Comparison of ENCODE assay signal across 1 cellular context in the genomic region with DNA sequence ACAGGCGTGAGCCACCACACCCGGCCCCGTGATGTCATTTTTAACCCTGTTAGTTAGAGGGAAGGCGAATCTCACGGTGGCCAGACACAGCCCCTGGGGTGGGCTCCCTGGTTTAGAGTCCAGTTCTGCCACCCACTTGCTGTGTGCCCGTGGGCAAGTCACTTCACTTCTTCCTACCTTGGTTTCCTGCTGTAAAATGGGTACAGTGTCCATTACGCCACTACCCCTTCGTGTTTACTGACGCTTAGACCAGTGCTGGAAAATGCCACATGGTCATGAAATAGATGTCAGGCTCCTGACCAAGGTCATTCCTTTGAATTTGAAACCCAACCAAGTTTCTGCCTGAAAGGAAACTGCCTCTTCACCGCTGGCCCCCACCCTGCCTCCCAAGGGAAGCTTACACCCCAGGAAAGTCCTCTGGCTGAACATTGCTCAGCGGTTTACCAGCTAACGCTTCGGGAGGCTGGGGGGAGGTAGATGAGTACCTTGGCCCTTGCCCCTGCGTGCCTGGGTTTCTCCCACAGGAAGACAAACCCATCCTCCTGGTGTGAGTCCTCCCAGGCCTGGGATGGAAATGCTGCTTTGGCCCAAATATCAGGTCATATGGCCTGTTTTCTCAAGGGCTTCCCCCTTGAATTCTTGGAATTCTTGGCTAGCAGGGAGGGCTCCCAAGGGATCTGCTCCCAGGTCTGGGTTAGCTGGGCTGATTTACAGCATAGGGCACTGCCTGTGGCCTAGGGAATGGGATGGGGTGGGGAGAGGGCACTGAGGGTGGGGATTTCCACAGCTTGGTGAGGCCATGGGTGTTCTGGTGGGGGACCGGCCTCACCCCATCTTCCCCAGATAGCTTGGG.
A peak's percentile ranks its signal among the peaks of the same experiment; 100 is the strongest.
TF ChIP-seq lines count a peak whose summit lies in the region.

No MANE protein-coding gene starts in this region.

TF ChIP-seq in H1, 55 proteins besides CTCF, POLR2A, EP300 and RAD21 (continued from another document):
- TF ChIP-seq, protein P1, sequence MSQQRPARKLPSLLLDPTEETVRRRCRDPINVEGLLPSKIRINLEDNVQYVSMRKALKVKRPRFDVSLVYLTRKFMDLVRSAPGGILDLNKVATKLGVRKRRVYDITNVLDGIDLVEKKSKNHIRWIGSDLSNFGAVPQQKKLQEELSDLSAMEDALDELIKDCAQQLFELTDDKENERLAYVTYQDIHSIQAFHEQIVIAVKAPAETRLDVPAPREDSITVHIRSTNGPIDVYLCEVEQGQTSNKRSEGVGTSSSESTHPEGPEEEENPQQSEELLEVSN (IDR thresholded peaks at IDR 0.05) = peak; percentile 26
- TF ChIP-seq RFX5 (IDR thresholded peaks at IDR 0.05; ENCODE audit: borderline replicate concordance, low read depth, low read length) (no peak), TEAD4 (IDR thresholded peaks at IDR 0.05; ENCODE audit: low read depth, low read length) (peak; percentile 99), HDAC2 (IDR thresholded peaks at IDR 0.05; ENCODE audit: borderline replicate concordance in 1 of 2, low read depth in 2 of 2, low read length in 2 of 2) (peak; percentile 59 to 62; a peak in 2 of 4 replicates), ASH2L (IDR thresholded peaks at IDR 0.05; ENCODE audit: low read length) (peak; percentile 47), TAF7 (optimal IDR thresholded peaks at IDR 0.05; ENCODE audit: borderline replicate concordance, low read depth, low read length) (no peak), RXRA (IDR thresholded peaks at IDR 0.05; ENCODE audit: insufficient read depth, low read depth, low read length) (no peak), BACH1 (IDR thresholded peaks at IDR 0.05; ENCODE audit: low read length) (peak; percentile 18; the same call in 1 of the 2 replicates), SUZ12 (IDR thresholded peaks at IDR 0.05; ENCODE audit: low read length) (no peak), EGR1 (IDR thresholded peaks at IDR 0.05; ENCODE audit: borderline replicate concordance, low read depth, low read length) (no peak), RNF2 (IDR thresholded peaks at IDR 0.05; ENCODE audit: borderline replicate concordance, low read depth, low read length, missing control alignments, poor library complexity, severe bottlenecking) (no peak)
- TF ChIP-seq, protein P2, sequence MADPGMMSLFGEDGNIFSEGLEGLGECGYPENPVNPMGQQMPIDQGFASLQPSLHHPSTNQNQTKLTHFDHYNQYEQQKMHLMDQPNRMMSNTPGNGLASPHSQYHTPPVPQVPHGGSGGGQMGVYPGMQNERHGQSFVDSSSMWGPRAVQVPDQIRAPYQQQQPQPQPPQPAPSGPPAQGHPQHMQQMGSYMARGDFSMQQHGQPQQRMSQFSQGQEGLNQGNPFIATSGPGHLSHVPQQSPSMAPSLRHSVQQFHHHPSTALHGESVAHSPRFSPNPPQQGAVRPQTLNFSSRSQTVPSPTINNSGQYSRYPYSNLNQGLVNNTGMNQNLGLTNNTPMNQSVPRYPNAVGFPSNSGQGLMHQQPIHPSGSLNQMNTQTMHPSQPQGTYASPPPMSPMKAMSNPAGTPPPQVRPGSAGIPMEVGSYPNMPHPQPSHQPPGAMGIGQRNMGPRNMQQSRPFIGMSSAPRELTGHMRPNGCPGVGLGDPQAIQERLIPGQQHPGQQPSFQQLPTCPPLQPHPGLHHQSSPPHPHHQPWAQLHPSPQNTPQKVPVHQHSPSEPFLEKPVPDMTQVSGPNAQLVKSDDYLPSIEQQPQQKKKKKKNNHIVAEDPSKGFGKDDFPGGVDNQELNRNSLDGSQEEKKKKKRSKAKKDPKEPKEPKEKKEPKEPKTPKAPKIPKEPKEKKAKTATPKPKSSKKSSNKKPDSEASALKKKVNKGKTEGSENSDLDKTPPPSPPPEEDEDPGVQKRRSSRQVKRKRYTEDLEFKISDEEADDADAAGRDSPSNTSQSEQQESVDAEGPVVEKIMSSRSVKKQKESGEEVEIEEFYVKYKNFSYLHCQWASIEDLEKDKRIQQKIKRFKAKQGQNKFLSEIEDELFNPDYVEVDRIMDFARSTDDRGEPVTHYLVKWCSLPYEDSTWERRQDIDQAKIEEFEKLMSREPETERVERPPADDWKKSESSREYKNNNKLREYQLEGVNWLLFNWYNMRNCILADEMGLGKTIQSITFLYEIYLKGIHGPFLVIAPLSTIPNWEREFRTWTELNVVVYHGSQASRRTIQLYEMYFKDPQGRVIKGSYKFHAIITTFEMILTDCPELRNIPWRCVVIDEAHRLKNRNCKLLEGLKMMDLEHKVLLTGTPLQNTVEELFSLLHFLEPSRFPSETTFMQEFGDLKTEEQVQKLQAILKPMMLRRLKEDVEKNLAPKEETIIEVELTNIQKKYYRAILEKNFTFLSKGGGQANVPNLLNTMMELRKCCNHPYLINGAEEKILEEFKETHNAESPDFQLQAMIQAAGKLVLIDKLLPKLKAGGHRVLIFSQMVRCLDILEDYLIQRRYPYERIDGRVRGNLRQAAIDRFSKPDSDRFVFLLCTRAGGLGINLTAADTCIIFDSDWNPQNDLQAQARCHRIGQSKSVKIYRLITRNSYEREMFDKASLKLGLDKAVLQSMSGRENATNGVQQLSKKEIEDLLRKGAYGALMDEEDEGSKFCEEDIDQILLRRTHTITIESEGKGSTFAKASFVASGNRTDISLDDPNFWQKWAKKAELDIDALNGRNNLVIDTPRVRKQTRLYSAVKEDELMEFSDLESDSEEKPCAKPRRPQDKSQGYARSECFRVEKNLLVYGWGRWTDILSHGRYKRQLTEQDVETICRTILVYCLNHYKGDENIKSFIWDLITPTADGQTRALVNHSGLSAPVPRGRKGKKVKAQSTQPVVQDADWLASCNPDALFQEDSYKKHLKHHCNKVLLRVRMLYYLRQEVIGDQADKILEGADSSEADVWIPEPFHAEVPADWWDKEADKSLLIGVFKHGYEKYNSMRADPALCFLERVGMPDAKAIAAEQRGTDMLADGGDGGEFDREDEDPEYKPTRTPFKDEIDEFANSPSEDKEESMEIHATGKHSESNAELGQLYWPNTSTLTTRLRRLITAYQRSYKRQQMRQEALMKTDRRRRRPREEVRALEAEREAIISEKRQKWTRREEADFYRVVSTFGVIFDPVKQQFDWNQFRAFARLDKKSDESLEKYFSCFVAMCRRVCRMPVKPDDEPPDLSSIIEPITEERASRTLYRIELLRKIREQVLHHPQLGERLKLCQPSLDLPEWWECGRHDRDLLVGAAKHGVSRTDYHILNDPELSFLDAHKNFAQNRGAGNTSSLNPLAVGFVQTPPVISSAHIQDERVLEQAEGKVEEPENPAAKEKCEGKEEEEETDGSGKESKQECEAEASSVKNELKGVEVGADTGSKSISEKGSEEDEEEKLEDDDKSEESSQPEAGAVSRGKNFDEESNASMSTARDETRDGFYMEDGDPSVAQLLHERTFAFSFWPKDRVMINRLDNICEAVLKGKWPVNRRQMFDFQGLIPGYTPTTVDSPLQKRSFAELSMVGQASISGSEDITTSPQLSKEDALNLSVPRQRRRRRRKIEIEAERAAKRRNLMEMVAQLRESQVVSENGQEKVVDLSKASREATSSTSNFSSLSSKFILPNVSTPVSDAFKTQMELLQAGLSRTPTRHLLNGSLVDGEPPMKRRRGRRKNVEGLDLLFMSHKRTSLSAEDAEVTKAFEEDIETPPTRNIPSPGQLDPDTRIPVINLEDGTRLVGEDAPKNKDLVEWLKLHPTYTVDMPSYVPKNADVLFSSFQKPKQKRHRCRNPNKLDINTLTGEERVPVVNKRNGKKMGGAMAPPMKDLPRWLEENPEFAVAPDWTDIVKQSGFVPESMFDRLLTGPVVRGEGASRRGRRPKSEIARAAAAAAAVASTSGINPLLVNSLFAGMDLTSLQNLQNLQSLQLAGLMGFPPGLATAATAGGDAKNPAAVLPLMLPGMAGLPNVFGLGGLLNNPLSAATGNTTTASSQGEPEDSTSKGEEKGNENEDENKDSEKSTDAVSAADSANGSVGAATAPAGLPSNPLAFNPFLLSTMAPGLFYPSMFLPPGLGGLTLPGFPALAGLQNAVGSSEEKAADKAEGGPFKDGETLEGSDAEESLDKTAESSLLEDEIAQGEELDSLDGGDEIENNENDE (IDR thresholded peaks at IDR 0.05; ENCODE audit: insufficient replicate concordance, low read length) = no peak
